12 cellular contexts compared by ENCODE assay signal in the genomic region with DNA sequence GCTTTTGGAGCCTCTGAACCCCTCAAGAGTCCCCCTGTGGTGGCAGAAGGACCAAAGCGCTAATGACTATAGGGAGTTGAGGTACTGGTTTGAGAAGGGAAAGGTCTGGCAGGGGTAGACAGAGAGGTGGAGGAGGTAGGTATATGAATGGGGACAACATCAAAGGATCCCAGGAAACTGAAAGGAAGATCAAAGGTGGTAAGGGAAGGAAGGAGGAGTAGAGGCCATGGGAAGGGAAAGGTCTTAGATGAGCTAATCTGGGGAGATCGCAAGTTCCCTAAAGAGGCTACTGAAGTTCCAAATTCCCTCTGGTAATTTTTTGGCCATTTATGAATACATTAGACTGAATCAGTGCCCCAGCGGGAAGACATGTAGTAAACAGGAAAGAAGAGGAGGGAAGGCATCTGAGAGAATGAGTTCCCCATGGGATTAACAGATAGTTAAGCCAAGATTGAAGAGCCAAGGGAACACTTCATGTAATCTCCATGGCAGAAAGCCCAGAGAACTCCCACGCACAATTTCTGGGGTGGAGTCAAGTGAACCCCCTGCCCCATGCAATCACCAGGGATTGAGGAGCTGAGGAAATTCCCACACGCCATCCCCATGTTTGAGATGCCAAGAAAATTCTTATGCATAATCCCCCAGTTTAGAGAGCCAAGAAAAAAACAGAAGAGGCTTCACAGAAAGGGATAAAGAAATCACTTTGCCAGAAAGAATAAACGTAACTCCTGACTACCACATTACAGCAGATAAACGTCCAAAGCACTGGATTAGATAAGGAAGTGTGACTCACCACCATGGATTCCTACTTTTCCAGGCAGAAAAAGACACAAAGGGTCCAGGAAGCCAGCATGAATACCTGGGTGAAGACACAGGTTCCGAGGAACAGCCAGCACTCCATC. TPM values are rescaled to one million over a fixed set of nuclear protein-coding genes. Genes with fewer than 3 reads are reported as not detected.
DNase-seq lines count a peak whose midpoint lies in the region; ATAC-seq and TF ChIP-seq lines count a peak whose summit lies in the region.
"Had no signal": no experiment of that assay in that cellular context is flagged by ENCODE, and none has a peak within 500 bp of the region (broad histone marks: within the 10 kb centered on the region; RNA-seq: fewer than 3 reads in every experiment).

No MANE protein-coding gene starts in this region.

- POLR2A ChIA-PET in naive thymus-derived CD8-positive, alpha-beta T cell (lab: Charles Lee), result no interaction called here

- peak overlapping the region in 3 of 4 donors; percentile 33 to 60 (median 47) for H3K27ac ChIP-seq in esophagus squamous epithelium

- intact Hi-C loops in esophagus squamous epithelium (cut with DNase I), result no loop called here

- 8 to 38% methylated on average over 7 of the region's 8 CpGs for WGBS in esophagus squamous epithelium, 2 donors

- no peak overlapping the region for H3K4me3 ChIP-seq in AG09309 (ENCODE audit: control insufficient read depth, low read depth, low read length)
- no peak overlapping the region for H3K4me3 ChIP-seq in esophagus squamous epithelium

- no peak for TF ChIP-seq POLR2A in esophagus squamous epithelium (IDR thresholded peaks at IDR 0.05)

- no peaks in the 10 kb centered on the region for H3K9me3 Mint-ChIP-seq in naive thymus-derived CD8-positive, alpha-beta T cell

- H3K36me3 Mint-ChIP-seq in naive thymus-derived CD8-positive, alpha-beta T cell, result peaks cover 0 to 10% (median 5%) of the 10 kb centered on the region in 3 donors

- no peaks in the 10 kb centered on the region for H3K9me3 ChIP-seq in esophagus squamous epithelium

- no peak for TF ChIP-seq CTCF in AG09309 (IDR thresholded peaks at IDR 0.05; ENCODE audit: control insufficient read depth, insufficient read depth, low read depth, low read length, missing control alignments)
- no peak for TF ChIP-seq CTCF in esophagus squamous epithelium (IDR thresholded peaks at IDR 0.05)

- H3K27me3 Mint-ChIP-seq in naive thymus-derived CD8-positive, alpha-beta T cell, result no peaks in the 10 kb centered on the region
- H3K27me3 Mint-ChIP-seq: activated CD8-positive, alpha-beta memory T cell treated with anti-CD3 and anti-CD28 coated beads, Interleukin-2, amount 10 ng/mL, durations not matched to agents 7 days and 5 days had no signal

- ATAC-seq in naive thymus-derived CD8-positive, alpha-beta T cell, result no peak
- ATAC-seq: activated CD8-positive, alpha-beta memory T cell treated with anti-CD3 and anti-CD28 coated beads, Interleukin-2, amount 10 ng/mL, durations not matched to agents 7 days and 5 days had no signal

- no peak overlapping the region for H3K4me3 Mint-ChIP-seq in naive thymus-derived CD8-positive, alpha-beta T cell
- H3K4me3 Mint-ChIP-seq: activated CD8-positive, alpha-beta memory T cell treated with anti-CD3 and anti-CD28 coated beads, Interleukin-2, amount 10 ng/mL, durations not matched to agents 7 days and 5 days had no signal

- no peaks in the 10 kb centered on the region for H3K4me1 Mint-ChIP-seq in naive thymus-derived CD8-positive, alpha-beta T cell
- H3K4me1 Mint-ChIP-seq: activated CD8-positive, alpha-beta memory T cell treated with anti-CD3 and anti-CD28 coated beads, Interleukin-2, amount 10 ng/mL, durations not matched to agents 7 days and 5 days had no signal

- peaks cover 0 to 5% (median 0%) of the 10 kb centered on the region in 3 donors for H3K4me1 ChIP-seq in esophagus squamous epithelium

- H3K27ac Mint-ChIP-seq in naive thymus-derived CD8-positive, alpha-beta T cell, result no peak overlapping the region
- H3K27ac Mint-ChIP-seq: activated CD8-positive, alpha-beta memory T cell treated with anti-CD3 and anti-CD28 coated beads, Interleukin-2, amount 10 ng/mL, durations not matched to agents 7 days and 5 days had no signal

- no peaks in the 10 kb centered on the region for H3K36me3 ChIP-seq in esophagus squamous epithelium

- H3K27me3 ChIP-seq in esophagus squamous epithelium, result no peaks in the 10 kb centered on the region

- DNase-seq in AG09309 (ENCODE audit: low read depth) (peak; percentile 5), M059J (ENCODE audit: low read depth) (peak; percentile 79), esophagus squamous epithelium (lab: John Stamatoyannopoulos, UW) (no peak), mucosa of gallbladder (ENCODE audit: low spot score) (peak; percentile 14), NCI-H1105 (lab: John Stamatoyannopoulos, UW) (no peak), ecto neural progenitor cell (ENCODE audit: low spot score) (no peak), NOMO-1 treated with DMSO at 0.1 percent for 48 hours (lab: John Stamatoyannopoulos, UW; ENCODE audit: unreplicated experiment) (no peak)
- no peak for DNase-seq in naive thymus-derived CD8-positive, alpha-beta T cell
- DNase-seq: activated CD8-positive, alpha-beta memory T cell treated with anti-CD3 and anti-CD28 coated beads, Interleukin-2, amount 10 ng/mL, durations not matched to agents 7 days and 5 days; NCI-H2081 treated with DMSO at 0.1 percent for 48 hours had no signal

RNA-seq across cellular contexts. Expression of a gene that starts 25.8 kb away (rescaled TPM):
- total RNA-seq in M059J (2014; rRNA removed; shearing (Covaris generic)), result 3.0 and 3.2 TPM in 2 replicates
- total RNA-seq in esophagus squamous epithelium (1 to 10 TPM in 2 of 4 donors, under 1 TPM in 2; 0.44 to 2.7 (median 1.1) TPM), mucosa of gallbladder (6.0 TPM)
- 1 to 10 TPM; 5.2 to 5.8 TPM for total RNA-seq in naive thymus-derived CD8-positive, alpha-beta T cell
- polyA plus RNA-seq in naive thymus-derived CD8-positive, alpha-beta T cell, result 1 to 10 TPM in 1 of 3 donors, under 1 TPM in 2; 0.32 to 2.1 (median 0.77) TPM

RNA-seq across cellular contexts. Expression of a gene that starts 38.9 kb away (rescaled TPM):
- not detected in 2 replicates for total RNA-seq in M059J (2014; rRNA removed; shearing (Covaris generic))
- total RNA-seq in esophagus squamous epithelium (not detected), mucosa of gallbladder (not detected)
- not detected for total RNA-seq in naive thymus-derived CD8-positive, alpha-beta T cell
- polyA plus RNA-seq in naive thymus-derived CD8-positive, alpha-beta T cell, result not detected
- total RNA-seq: activated CD8-positive, alpha-beta memory T cell treated with anti-CD3 and anti-CD28 coated beads, Interleukin-2, amount 10 ng/mL, durations not matched to agents 7 days and 5 days; lower leg skin; urinary bladder had no signal
- polyA plus RNA-seq: urinary bladder had no signal

RNA-seq across cellular contexts. Expression of a gene that starts 41.9 kb away (rescaled TPM):
- 4.1 and 5.7 TPM in 2 replicates for total RNA-seq in M059J (2014; rRNA removed; shearing (Covaris generic))
- 1 to 10 TPM in 3 of 4 donors, under 1 TPM in 1; 0.80 to 3.2 (median 1.4) TPM for total RNA-seq in esophagus squamous epithelium
- 5.0 TPM for total RNA-seq in mucosa of gallbladder
- 10 to 100 TPM; 14.2 to 14.6 TPM for total RNA-seq in naive thymus-derived CD8-positive, alpha-beta T cell
- 1 to 10 TPM; 3.7 to 7.6 (median 6.5) TPM for polyA plus RNA-seq in naive thymus-derived CD8-positive, alpha-beta T cell

Comparison
In these comparisons a context has a peak if more than half of its experiments do, and no peak if none do; other contexts are left out.
1. DNase-seq: peak in AG09309 (single experiment), M059J (single experiment) and mucosa of gallbladder (single experiment); none in esophagus squamous epithelium (single experiment), NCI-H1105 (single experiment), ecto neural progenitor cell (single experiment), naive thymus-derived CD8-positive, alpha-beta T cell (0 of 10) and NOMO-1 treated with DMSO at 0.1 percent for 48 hours (single experiment).